Comparison of ENCODE assay signal across 20 cellular contexts in the genomic region with DNA sequence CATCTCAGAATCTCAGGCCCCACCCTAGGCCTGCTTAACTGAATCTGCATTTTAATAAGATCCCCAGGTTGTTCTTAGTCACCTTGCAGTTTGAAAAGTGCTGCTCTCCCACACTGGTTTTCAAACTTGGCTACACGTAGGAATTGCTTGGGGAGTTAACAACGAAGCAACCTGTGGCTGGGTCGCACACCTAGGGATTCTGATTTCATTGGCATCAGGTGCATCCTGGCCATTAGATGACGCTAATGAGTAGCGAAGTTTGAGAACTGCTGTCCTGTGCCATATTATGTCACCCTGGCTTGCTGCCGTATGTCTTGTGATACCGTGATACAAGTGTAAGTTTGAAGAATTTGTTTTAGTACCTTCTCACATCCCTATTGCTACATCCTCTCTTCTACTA. TPM values are rescaled to one million over a fixed set of nuclear protein-coding genes. Genes with fewer than 3 reads are reported as not detected.
A peak's percentile ranks its signal among the peaks of the same experiment; 100 is the strongest.
DNase-seq lines count a peak whose midpoint lies in the region; ATAC-seq and TF ChIP-seq lines count a peak whose summit lies in the region.
"Had no signal": no experiment of that assay in that cellular context is flagged by ENCODE, and none has a peak within 500 bp of the region (broad histone marks: within the 10 kb centered on the region; RNA-seq: fewer than 3 reads in every experiment).

No MANE protein-coding gene starts in this region.

- H3K4me3 ChIP-seq in spleen = peak overlapping the region in 1 of 8 donors; percentile 79
- H3K4me3 ChIP-seq: body of pancreas, uterus had no signal

- no peak for ATAC-seq in T-cell (replicated peaks in 1 of 4)
- ATAC-seq: body of pancreas, esophagus mucosa had no signal

- H3K36me3 ChIP-seq in spleen = no peaks in the 10 kb centered on the region
- H3K36me3 ChIP-seq: uterus had no signal

- no peaks in the 10 kb centered on the region for H3K27me3 Mint-ChIP-seq in activated naive CD4-positive, alpha-beta T cell treated with anti-CD3 and anti-CD28 coated beads for 36 hours (ENCODE audit: low read depth)
- no peaks in the 10 kb centered on the region for H3K27me3 Mint-ChIP-seq in T-cell
- H3K27me3 Mint-ChIP-seq: dendritic cell treated with granulocyte-macrophage colony-stimulating factor and Interleukin-4, amounts not matched to agents 40 ng/mL and 50 ng/mL, for 4 days had no signal

- no peak for TF ChIP-seq POLR2A in spleen (IDR thresholded peaks at IDR 0.05)

- H3K4me1 ChIP-seq in spleen = peaks cover 10 to 94% (median 45%) of the 10 kb centered on the region in 6 donors
- H3K4me1 ChIP-seq: uterus had no signal

- no peak overlapping the region for H3K4me3 Mint-ChIP-seq in activated naive CD4-positive, alpha-beta T cell treated with anti-CD3 and anti-CD28 coated beads for 36 hours
- peak overlapping the region; percentile 79 to 89 (median 84) for H3K4me3 Mint-ChIP-seq in T-cell
- H3K4me3 Mint-ChIP-seq: dendritic cell treated with granulocyte-macrophage colony-stimulating factor and Interleukin-4, amounts not matched to agents 40 ng/mL and 50 ng/mL, for 4 days; nephron progenitor cell had no signal

- POLR2A ChIA-PET in T-cell (lab: Charles Lee) = interaction anchor here in 1 of 2 donors (0.6 kb wide), 1 partner anchor 16 kb away, joined by 3 read pairs; no protein-coding TSS in a partner anchor

- intact Hi-C loops in activated naive CD4-positive, alpha-beta T cell treated with anti-CD3 and anti-CD28 coated beads for 36 hours (cut with micrococcal nuclease) = loop anchor here (5.0 to 10.0 kb wide), 3 partner anchors 303 to 695 kb away; a partner anchor contains a TSS
- intact Hi-C loops in spleen (cut with DNase I; ENCODE audit: low total_unique reads) = no loop called here

- H3K27ac Mint-ChIP-seq in activated naive CD4-positive, alpha-beta T cell treated with anti-CD3 and anti-CD28 coated beads for 36 hours = no peak overlapping the region
- peak overlapping the region; percentile 83 to 92 for H3K27ac Mint-ChIP-seq in T-cell
- H3K27ac Mint-ChIP-seq: dendritic cell treated with granulocyte-macrophage colony-stimulating factor and Interleukin-4, amounts not matched to agents 40 ng/mL and 50 ng/mL, for 4 days; nephron progenitor cell had no signal

- WGBS in spleen, 5 donors = 75 to 84% (median 81%) methylated on average over 7 of the region's 7 CpGs

- H3K9me3 ChIP-seq in spleen = no peaks in the 10 kb centered on the region
- H3K9me3 ChIP-seq: body of pancreas, uterus had no signal

- CTCF ChIA-PET in activated naive CD4-positive, alpha-beta T cell treated with anti-CD3 and anti-CD28 coated beads for 36 hours (lab: Charles Lee) = no interaction called here
- CTCF ChIA-PET in T-cell (lab: Charles Lee) = interaction anchor here (0.6 to 2.5 kb wide), 8 partner anchors 10 to 475 kb away, joined by 3 to 10 read pairs (median 4); a partner anchor contains a TSS

- no peak for TF ChIP-seq CTCF in spleen (IDR thresholded peaks at IDR 0.05 in 8 of 11, conservative IDR thresholded peaks at IDR 0.05 in 3 of 11)

- no peaks in the 10 kb centered on the region for H3K9me3 Mint-ChIP-seq in activated naive CD4-positive, alpha-beta T cell treated with anti-CD3 and anti-CD28 coated beads for 36 hours
- no peaks in the 10 kb centered on the region for H3K9me3 Mint-ChIP-seq in T-cell
- H3K9me3 Mint-ChIP-seq: dendritic cell treated with granulocyte-macrophage colony-stimulating factor and Interleukin-4, amounts not matched to agents 40 ng/mL and 50 ng/mL, for 4 days; nephron progenitor cell had no signal

- H3K36me3 Mint-ChIP-seq in activated naive CD4-positive, alpha-beta T cell treated with anti-CD3 and anti-CD28 coated beads for 36 hours (ENCODE audit: low read depth) = no peaks in the 10 kb centered on the region
- no peaks in the 10 kb centered on the region for H3K36me3 Mint-ChIP-seq in T-cell

- H3K27ac ChIP-seq in spleen = peak overlapping the region in 5 of 8 donors; percentile 28 to 88 (median 83)
- H3K27ac ChIP-seq: body of pancreas, uterus had no signal

- peaks cover 53% of the 10 kb centered on the region for H3K4me1 Mint-ChIP-seq in activated naive CD4-positive, alpha-beta T cell treated with anti-CD3 and anti-CD28 coated beads for 36 hours (ENCODE audit: low read depth)
- peaks cover 63 to 81% (median 70%) of the 10 kb centered on the region in 3 donors for H3K4me1 Mint-ChIP-seq in T-cell

- no peaks in the 10 kb centered on the region for H3K27me3 ChIP-seq in spleen (replicated peaks in 1 of 7)
- H3K27me3 ChIP-seq: body of pancreas, uterus had no signal

- peak; percentile 9 for DNase-seq in activated naive CD4-positive, alpha-beta T cell treated with anti-CD3 and anti-CD28 coated beads for 36 hours
- no peak for DNase-seq in activated naive CD4-positive, alpha-beta T cell (lab: John Stamatoyannopoulos, UW)
- DNase-seq in T-cell (peak in 1 of 34 experiments; percentile 7), spleen (no peak), NCI-H774 (lab: John Stamatoyannopoulos, UW) (no peak), GM19240 (ENCODE audit: insufficient read length, low spot score) (no peak), NCI-H2081 treated with DMSO at 0.1 percent for 48 hours (lab: John Stamatoyannopoulos, UW) (no peak)
- DNase-seq in central memory CD4-positive, alpha-beta T cell = peak; percentile 41
- DNase-seq: activated CD4-positive, CD25-positive, alpha-beta regulatory T cell treated with anti-CD3 and anti-CD28 coated beads, Interleukin-2, amount 50 U/mL, for 72 hours; body of pancreas; EL; glutamatergic neuron; Karpas-422; NCI-H1436 treated with DMSO at 0.1 percent for 48 hours; NCI-H226; nephron progenitor cell; NK-92 treated with Interleukin-12 subunit alpha and Interleukin-12 subunit beta, amount 100 ng/mL, for 24 hours; uterus had no signal

RNA-seq across cellular contexts. Expression of a gene that starts 28.2 kb away (rescaled TPM):
- total RNA-seq in activated naive CD4-positive, alpha-beta T cell treated with anti-CD3 and anti-CD28 coated beads for 36 hours = 1 to 10 TPM; 7.7 to 8.2 TPM
- total RNA-seq in T-cell (1 to 10 TPM; 4.6 to 9.0 (median 7.1) TPM), spleen (10 to 100 TPM; 26.7 to 59.3 (median 40.0) TPM)
- 10 to 100 TPM; 12.5 to 15.3 (median 13.7) TPM for polyA plus RNA-seq in spleen

Comparison
In these comparisons a context has a peak if more than half of its experiments do, and no peak if none do; other contexts are left out.
1. DNase-seq: peak in activated naive CD4-positive, alpha-beta T cell treated with anti-CD3 and anti-CD28 coated beads for 36 hours (single experiment) and central memory CD4-positive, alpha-beta T cell (single experiment); none in activated naive CD4-positive, alpha-beta T cell (0 of 4), spleen (single experiment), NCI-H774 (single experiment), GM19240 (single experiment) and NCI-H2081 treated with DMSO at 0.1 percent for 48 hours (single experiment).